Comparison of ENCODE assay signal across 1 cellular context in the genomic region with DNA sequence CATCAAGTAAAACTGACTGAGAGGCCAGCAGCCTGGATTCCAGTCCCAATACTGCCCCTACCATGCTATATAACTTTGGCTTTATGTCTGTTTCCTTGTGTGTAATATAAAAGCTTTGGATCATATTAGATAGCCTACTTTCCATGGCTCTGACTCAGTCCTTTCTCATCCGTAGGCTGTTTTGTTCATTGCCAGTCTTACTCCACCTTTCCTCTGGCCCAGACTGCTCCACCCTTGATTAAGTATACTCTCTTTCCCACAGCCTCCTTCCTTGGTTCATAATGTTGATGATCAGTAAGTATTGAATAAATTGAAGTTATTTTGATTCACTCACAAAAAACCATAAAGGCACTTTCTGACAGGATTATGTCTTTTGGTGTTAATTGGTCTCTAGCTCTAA.
TF ChIP-seq lines count a peak whose summit lies in the region.

No MANE protein-coding gene starts in this region.

TF ChIP-seq in SK-N-SH treated with all-trans-retinoic acid at 6 μM for 48 hours, 23 proteins besides CTCF, POLR2A, EP300 and RAD21 (continued from another document):
- TF ChIP-seq, protein P1, sequence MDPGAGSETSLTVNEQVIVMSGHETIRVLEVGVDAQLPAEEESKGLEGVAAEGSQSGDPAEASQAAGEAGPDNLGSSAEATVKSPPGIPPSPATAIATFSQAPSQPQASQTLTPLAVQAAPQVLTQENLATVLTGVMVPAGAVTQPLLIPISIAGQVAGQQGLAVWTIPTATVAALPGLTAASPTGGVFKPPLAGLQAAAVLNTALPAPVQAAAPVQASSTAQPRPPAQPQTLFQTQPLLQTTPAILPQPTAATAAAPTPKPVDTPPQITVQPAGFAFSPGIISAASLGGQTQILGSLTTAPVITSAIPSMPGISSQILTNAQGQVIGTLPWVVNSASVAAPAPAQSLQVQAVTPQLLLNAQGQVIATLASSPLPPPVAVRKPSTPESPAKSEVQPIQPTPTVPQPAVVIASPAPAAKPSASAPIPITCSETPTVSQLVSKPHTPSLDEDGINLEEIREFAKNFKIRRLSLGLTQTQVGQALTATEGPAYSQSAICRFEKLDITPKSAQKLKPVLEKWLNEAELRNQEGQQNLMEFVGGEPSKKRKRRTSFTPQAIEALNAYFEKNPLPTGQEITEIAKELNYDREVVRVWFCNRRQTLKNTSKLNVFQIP (CRISPR knock-in tag; IDR thresholded peaks at IDR 0.05; ENCODE audit: borderline replicate concordance, low read depth) = no peak
